ENCODE assay signal across 1 cellular context in genomic region chr12:113778432-113779128, GRCh38.
TF ChIP-seq lines count a peak whose summit lies in the region.

No MANE protein-coding gene starts in this region.

TF ChIP-seq in GM23338, 12 proteins besides CTCF, POLR2A, EP300 and RAD21 (continued from another document):
- TF ChIP-seq ZNF462 (CRISPR knock-in tag; IDR thresholded peaks at IDR 0.05) = no peak
